In the genomic region with DNA sequence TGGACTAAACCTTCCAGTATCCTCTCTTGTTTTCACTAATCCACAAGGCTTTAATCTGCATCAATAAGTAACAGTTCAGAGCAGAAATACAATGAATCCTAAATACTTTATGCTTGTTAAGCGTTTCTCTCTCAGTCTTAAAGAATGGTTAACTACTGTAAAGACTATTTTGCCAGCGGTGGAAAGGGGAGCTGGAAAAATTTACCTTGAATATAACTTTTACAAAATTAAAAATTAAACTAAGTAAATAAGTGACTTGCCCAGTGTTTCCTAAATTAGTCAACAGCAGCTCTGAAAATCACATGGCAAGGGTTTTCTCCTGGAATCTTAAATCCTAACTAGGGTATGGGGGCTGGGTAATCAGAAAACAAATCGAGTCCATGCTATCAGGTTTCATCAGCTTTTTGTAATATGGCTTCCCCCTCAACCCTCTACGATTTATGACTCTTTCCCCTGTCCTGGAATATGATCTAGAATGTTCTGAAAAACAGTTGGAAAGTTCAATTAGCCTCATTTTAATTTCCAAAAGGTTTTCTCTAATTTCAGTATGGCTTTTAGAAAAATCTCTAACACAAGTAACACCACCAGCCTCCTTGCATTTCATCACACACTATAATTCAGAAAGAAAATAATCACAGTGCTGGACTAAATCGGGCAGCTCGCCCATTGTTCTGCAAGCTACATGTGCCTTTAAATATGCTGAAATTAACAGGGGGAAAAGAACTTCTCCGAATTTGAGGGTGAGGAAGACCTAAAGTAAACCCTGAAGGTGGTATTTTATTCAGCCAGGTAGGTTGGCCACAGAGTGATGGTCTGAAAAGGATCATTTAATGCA, we compare ENCODE assay signal across 21 cellular contexts.
DNase-seq lines count a peak whose midpoint lies in the region; ATAC-seq and TF ChIP-seq lines count a peak whose summit lies in the region.
"Had no signal": no experiment of that assay in that cellular context is flagged by ENCODE, and none has a peak within 500 bp of the region (broad histone marks: within the 10 kb centered on the region; RNA-seq: fewer than 3 reads in every experiment).

No MANE protein-coding gene starts in this region.

- dilution Hi-C loops in mammary epithelial cell (cut with HindIII; ENCODE audit: low sequenced_read_pairs) = no loop called here

- no peak for ATAC-seq in GM21528 (IDR thresholded peaks at IDR 0.05; ENCODE audit: low FRiP score, unreplicated experiment)
- ATAC-seq: CD8-positive, alpha-beta T cell; Panc1 had no signal

- TF ChIP-seq POLR2A in breast epithelium (IDR thresholded peaks at IDR 0.05) (no peak), esophagus muscularis mucosa (IDR thresholded peaks at IDR 0.05; ENCODE audit: low read depth) (no peak)

- H3K9ac ChIP-seq in mammary epithelial cell (ENCODE audit: insufficient read depth, low read length) = peak overlapping the region; percentile 10
- no peak overlapping the region for H3K9ac ChIP-seq in subcutaneous abdominal adipose tissue (ENCODE audit: low read length in 5 of 5)

- no peaks in the 10 kb centered on the region for H3K27me3 ChIP-seq in mammary epithelial cell (ENCODE audit: insufficient read depth, low read length)
- H3K27me3 ChIP-seq in breast epithelium = no peaks in the 10 kb centered on the region
- no peaks in the 10 kb centered on the region for H3K27me3 ChIP-seq in esophagus muscularis mucosa
- H3K27me3 ChIP-seq in subcutaneous abdominal adipose tissue (ENCODE audit: control insufficient read depth in 5 of 5, insufficient read depth in 4 of 5, low read length in 5 of 5) = no peaks in the 10 kb centered on the region

- BruUV-seq in mammary epithelial cell (replicated peaks; lab: Mats Ljungman, UMichigan) = no TSS peak

- H3K9me3 ChIP-seq in mammary epithelial cell (replicated peaks; ENCODE audit: insufficient read depth, low read length) = no peaks in the 10 kb centered on the region
- no peaks in the 10 kb centered on the region for H3K9me3 ChIP-seq in breast epithelium
- no peaks in the 10 kb centered on the region for H3K9me3 ChIP-seq in esophagus muscularis mucosa
- H3K9me3 ChIP-seq in subcutaneous abdominal adipose tissue (ENCODE audit: control insufficient read depth in 5 of 5, low read length in 5 of 5) = no peaks in the 10 kb centered on the region
- H3K9me3 ChIP-seq: HAP-1 had no signal

- H3K4me1 ChIP-seq in mammary epithelial cell (ENCODE audit: insufficient read depth, low read length) (no peaks in the 10 kb centered on the region), breast epithelium (no peaks in the 10 kb centered on the region), esophagus muscularis mucosa (peaks cover 0 to 53% (median 38%) of the 10 kb centered on the region in 4 donors), subcutaneous abdominal adipose tissue (ENCODE audit: control insufficient read depth in 5 of 5, insufficient read depth in 5 of 5, low read length in 5 of 5) (peaks cover 0 to 31% (median 19%) of the 10 kb centered on the region in 5 donors)
- H3K4me1 ChIP-seq: HAP-1 had no signal

- WGBS in mammary epithelial cell (ENCODE audit: low coverage, missing lambda C conversion rate) = 59% methylated on average over 7 of the region's 7 CpGs
- 51% methylated on average over 7 of the region's 7 CpGs for whole genome bisulfite sequencing in esophagus muscularis mucosa

- DNase-seq in mammary epithelial cell = no peak
- no peak for DNase-seq in breast epithelium (ENCODE audit: low spot score in 2 of 2)
- peak; percentile 3 for DNase-seq in esophagus muscularis mucosa (ENCODE audit: extremely low spot score)
- peak; percentile 68 for DNase-seq in left kidney (ENCODE audit: low read depth, low spot score)
- DNase-seq in stimulated activated CD4-positive, alpha-beta T cell treated with anti-CD3 and anti-CD28 coated beads, Interleukin-4, amount 100 ng/mL, for 1 hour = no peak
- DNase-seq in Ammon's horn (ENCODE audit: low spot score) = no peak
- DNase-seq: 8988T; C1 segment of cervical spinal cord; CD8-positive, alpha-beta T cell; KG1; NCI-H1092; NCI-H1436; NCI-H2107; NCI-H510A; NCI-H748 treated with DMSO at 0.1 percent for 48 hours; SIG-M5 had no signal

- TF ChIP-seq EP300 in esophagus muscularis mucosa (IDR thresholded peaks at IDR 0.05) = no peak

- in situ Hi-C loops in mammary epithelial cell (cut with MboI; ENCODE audit: low sequenced_read_pairs in 2 of 2) = no loop called here

- H3K27ac ChIP-seq in mammary epithelial cell (ENCODE audit: insufficient read depth, low read depth, low read length) = no peak overlapping the region
- no peak overlapping the region for H3K27ac ChIP-seq in breast epithelium
- peak overlapping the region in 2 of 4 donors; percentile 8 to 87 for H3K27ac ChIP-seq in esophagus muscularis mucosa (replicated peaks in 1 of 4)
- peak overlapping the region; percentile 60 for H3K27ac ChIP-seq in subcutaneous abdominal adipose tissue (ENCODE audit: low read depth, low read length)
- H3K27ac ChIP-seq: HL-60 had no signal

- no peaks in the 10 kb centered on the region for H3K79me2 ChIP-seq in mammary epithelial cell (ENCODE audit: insufficient read depth, low read length)

- intact Hi-C loops in mammary epithelial cell (cut with micrococcal nuclease) = no loop called here
- intact Hi-C loops in breast epithelium (cut with DNase I; ENCODE audit: low total_unique reads) = no loop called here
- intact Hi-C loops in esophagus muscularis mucosa (cut with DNase I) = loop anchor here (5.0 kb wide), 1 partner anchor 58 kb away; no protein-coding TSS in a partner anchor

- H4K20me1 ChIP-seq in mammary epithelial cell (ENCODE audit: insufficient read depth, low read length) = no peaks in the 10 kb centered on the region

- H3K4me3 ChIP-seq in mammary epithelial cell (replicated peaks in 1 of 3; ENCODE audit: insufficient read depth in 1 of 3, low read depth in 2 of 3, low read length in 3 of 3) (no peak overlapping the region), breast epithelium (no peak overlapping the region), esophagus muscularis mucosa (no peak overlapping the region), subcutaneous abdominal adipose tissue (ENCODE audit: low read depth in 1 of 5, low read length in 5 of 5) (no peak overlapping the region)
- H3K4me3 ChIP-seq: HAP-1 had no signal

- H3K36me3 ChIP-seq in mammary epithelial cell (ENCODE audit: insufficient read depth, low read length) = no peaks in the 10 kb centered on the region
- no peaks in the 10 kb centered on the region for H3K36me3 ChIP-seq in breast epithelium
- H3K36me3 ChIP-seq in esophagus muscularis mucosa = peaks cover 0 to 99% (median 10%) of the 10 kb centered on the region in 4 donors
- H3K36me3 ChIP-seq in subcutaneous abdominal adipose tissue (ENCODE audit: control insufficient read depth in 5 of 5, insufficient read depth in 5 of 5, low read length in 5 of 5) = peaks cover 0 to 70% (median 34%) of the 10 kb centered on the region in 5 donors
- H3K36me3 ChIP-seq: HAP-1 had no signal

- no peak overlapping the region for H2AFZ ChIP-seq in mammary epithelial cell (ENCODE audit: low read depth, low read length)

- no peak for TF ChIP-seq CTCF in mammary epithelial cell (conservative IDR thresholded peaks at IDR 0.05 in 1 of 2, IDR thresholded peaks at IDR 0.05 in 1 of 2; ENCODE audit: extremely low read depth in 1 of 2, insufficient read depth in 1 of 2, low read depth in 1 of 2, low read length in 2 of 2)
- TF ChIP-seq CTCF in breast epithelium (IDR thresholded peaks at IDR 0.05) = no peak
- no peak for TF ChIP-seq CTCF in esophagus muscularis mucosa (IDR thresholded peaks at IDR 0.05)

- H3K4me2 ChIP-seq in mammary epithelial cell (ENCODE audit: insufficient read depth, low read depth, low read length) = no peak overlapping the region

- CTCF ChIA-PET in mammary epithelial cell (lab: Charles Lee; ENCODE audit: low non-redundant PET) = no interaction called here

Comparison
In these comparisons a context has a peak if more than half of its experiments do, and no peak if none do; other contexts are left out.
1. DNase-seq: peak in esophagus muscularis mucosa (single experiment) and left kidney (single experiment); none in mammary epithelial cell (single experiment), breast epithelium (0 of 2), stimulated activated CD4-positive, alpha-beta T cell treated with anti-CD3 and anti-CD28 coated beads, Interleukin-4, amount 100 ng/mL, for 1 hour (single experiment) and Ammon's horn (single experiment).